ENCODE assay signal across 1 cellular context in genomic region chr4:27040351-27040750, GRCh38.
TF ChIP-seq lines count a peak whose summit lies in the region.

No MANE protein-coding gene starts in this region.

TF ChIP-seq in K562, 482 proteins besides CTCF, POLR2A, EP300 and RAD21 (continued from another document):
- TF ChIP-seq CREB1 (IDR thresholded peaks at IDR 0.05) (no peak), CREB1 (CRISPR knock-in tag; IDR thresholded peaks at IDR 0.05) (no peak), ZNF354B (CRISPR knock-in tag; IDR thresholded peaks at IDR 0.05) (no peak), ETS1 (conservative IDR thresholded peaks at IDR 0.05; ENCODE audit: control insufficient read depth, low read depth, low read length) (no peak), HMG20A (CRISPR knock-in tag; conservative IDR thresholded peaks at IDR 0.05) (no peak), GTF2F1 (IDR thresholded peaks at IDR 0.05; ENCODE audit: low read depth, low read length) (no peak), RUNX1 (IDR thresholded peaks at IDR 0.05; ENCODE audit: low read depth) (no peak), TBL1XR1 (IDR thresholded peaks at IDR 0.05; ENCODE audit: low read length in 2 of 2) (no peak)
